In the genomic region with DNA sequence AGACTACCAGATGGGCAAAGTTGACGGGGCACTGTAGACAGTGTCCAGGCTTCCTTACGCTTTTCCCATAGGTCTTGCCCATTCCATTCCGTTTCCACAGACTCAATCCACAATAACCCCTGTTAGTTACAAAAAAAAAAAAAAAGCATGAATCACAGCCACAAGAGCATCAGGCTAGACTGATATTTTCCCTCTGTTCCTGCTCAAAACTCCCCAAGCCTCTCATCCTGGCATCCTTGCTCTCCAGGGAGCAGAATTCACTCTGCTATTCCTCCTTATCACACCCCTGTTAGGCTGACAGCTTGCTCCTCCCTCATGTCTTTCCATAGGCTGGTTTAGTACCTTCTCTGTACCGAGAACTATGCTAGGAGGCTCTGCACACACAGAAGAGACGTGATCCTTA, we compare ENCODE assay signal across 11 cellular contexts. TPM values are rescaled to one million over a fixed set of nuclear protein-coding genes. Genes with fewer than 3 reads are reported as not detected.
DNase-seq lines count a peak whose midpoint lies in the region; ATAC-seq and TF ChIP-seq lines count a peak whose summit lies in the region.
"Had no signal": no experiment of that assay in that cellular context is flagged by ENCODE, and none has a peak within 500 bp of the region (broad histone marks: within the 10 kb centered on the region; RNA-seq: fewer than 3 reads in every experiment).

No MANE protein-coding gene starts in this region.

- no peaks in the 10 kb centered on the region for H3K9me3 ChIP-seq in colonic mucosa
- no peaks in the 10 kb centered on the region for H3K9me3 ChIP-seq in tibial artery

- H3K27ac ChIP-seq in colonic mucosa: no peak overlapping the region
- H3K27ac ChIP-seq in tibial artery: no peak overlapping the region
- H3K27ac ChIP-seq: KMS-11 had no signal

- H3K4me1 ChIP-seq in colonic mucosa (no peaks in the 10 kb centered on the region), tibial artery (peaks cover 0 to 15% (median 0%) of the 10 kb centered on the region in 4 donors)

- H3K36me3 ChIP-seq in colonic mucosa (no peaks in the 10 kb centered on the region), tibial artery (peaks cover 0 to 15% (median 2%) of the 10 kb centered on the region in 3 donors)

- ATAC-seq in sciatic nerve: no peak

- H3K4me3 ChIP-seq in colonic mucosa: no peak overlapping the region
- H3K4me3 ChIP-seq in tibial artery: no peak overlapping the region

- intact Hi-C loops in colonic mucosa (cut with DNase I) (no loop called here), sciatic nerve (cut with DNase I) (no loop called here), tibial artery (cut with DNase I; ENCODE audit: low total_unique reads) (no loop called here)

- DNase-seq in A172 (ENCODE audit: low spot score) (peak; percentile 4), EH (ENCODE audit: low read depth) (peak; percentile 52), amniotic epithelial cell (ENCODE audit: low read depth) (peak; percentile 90), iris pigment epithelial cell (ENCODE audit: low read depth) (peak; percentile 16), colonic mucosa (no peak), sciatic nerve (ENCODE audit: low spot score) (no peak), tibial artery (no peak), NCI-H2107 treated with DMSO at 0.1 percent for 48 hours (lab: John Stamatoyannopoulos, UW; ENCODE audit: unreplicated experiment) (no peak)
- DNase-seq: activated naive CD4-positive, alpha-beta T cell; nucleus accumbens had no signal

- TF ChIP-seq CTCF in colonic mucosa (IDR thresholded peaks at IDR 0.05) (no peak), tibial artery (IDR thresholded peaks at IDR 0.05) (no peak)

- H3K27me3 ChIP-seq in colonic mucosa: no peaks in the 10 kb centered on the region
- H3K27me3 ChIP-seq in tibial artery: no peaks in the 10 kb centered on the region

- no peak overlapping the region for H3K9ac ChIP-seq in colonic mucosa (ENCODE audit: low read depth in 2 of 2, low read length in 2 of 2)
- H3K9ac ChIP-seq: KMS-11 had no signal

RNA-seq across cellular contexts. Expression of gene TMEM123, which starts 42.2 kb away (rescaled TPM):
- total RNA-seq in A172 (2014; rRNA removed; shearing (Covaris generic)): 93.3 and 123 TPM in 2 replicates
- 100 to 1,000 TPM; 126 to 175 TPM for total RNA-seq in colonic mucosa
- 191 TPM for total RNA-seq in sciatic nerve

Comparison
In these comparisons a context has a peak if more than half of its experiments do, and no peak if none do; other contexts are left out.
1. DNase-seq: peak in A172 (single experiment), EH (single experiment), amniotic epithelial cell (single experiment) and iris pigment epithelial cell (single experiment); none in colonic mucosa (single experiment), sciatic nerve (single experiment), tibial artery (0 of 2) and NCI-H2107 treated with DMSO at 0.1 percent for 48 hours (single experiment).